15 cellular contexts compared by ENCODE assay signal in the genomic region with DNA sequence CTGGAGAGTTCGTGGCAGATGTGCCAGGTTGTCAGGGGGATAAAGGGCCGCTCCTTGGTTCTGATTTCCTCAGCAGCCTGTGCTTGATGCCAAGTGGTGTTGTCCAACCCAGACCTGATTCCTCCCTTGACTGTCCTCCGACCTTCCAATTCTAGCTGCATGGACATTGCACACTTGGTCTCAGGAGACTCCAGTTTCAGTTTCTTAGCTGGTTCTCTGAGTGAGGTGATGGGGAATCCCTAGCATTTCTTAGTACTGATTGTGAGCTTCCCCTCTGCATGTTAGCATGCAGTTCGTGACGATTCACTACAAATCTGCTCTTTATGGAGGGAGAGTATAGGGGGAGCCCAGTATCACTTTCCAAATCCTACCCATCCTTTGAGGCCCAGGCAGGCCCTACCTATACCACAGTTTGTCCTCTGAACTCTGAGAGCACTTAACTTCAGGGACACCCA. TPM values are rescaled to one million over a fixed set of nuclear protein-coding genes. Genes with fewer than 3 reads are reported as not detected.
DNase-seq lines count a peak whose midpoint lies in the region; ATAC-seq, FAIRE-seq and TF ChIP-seq lines count a peak whose summit lies in the region.
"Had no signal": no experiment of that assay in that cellular context is flagged by ENCODE, and none has a peak within 500 bp of the region (broad histone marks: within the 10 kb centered on the region; RNA-seq: fewer than 3 reads in every experiment).

No MANE protein-coding gene starts in this region.

- no peak for TF ChIP-seq CTCF in HepG2 (CRISPR knock-in tag; IDR thresholded peaks at IDR 0.05)

- POLR2A ChIA-PET in HepG2 (lab: Yijun Ruan, JAX) = no interaction called here

- no peak for TF ChIP-seq RAD21 in HepG2 (CRISPR knock-in tag; IDR thresholded peaks at IDR 0.05)

- intact Hi-C loops in activated naive CD4-positive, alpha-beta T cell treated with anti-CD3 and anti-CD28 coated beads for 36 hours (cut with micrococcal nuclease) = loop anchor here (1.0 kb wide), 2 partner anchors 12 to 26 kb away; a partner anchor contains a TSS
- intact Hi-C loops in HepG2 (cut with micrococcal nuclease; ENCODE audit: unreplicated experiment) = no loop called here

- no TSS peak for BruUV-seq in HepG2 (replicated peaks; lab: Mats Ljungman, UMichigan)

- WGBS in HepG2 (ENCODE audit: low lambda C conversion rate) = 22% methylated on average over 5 of the region's 5 CpGs

- no peak overlapping the region for H3K4me3 ChIP-seq in HepG2 (replicated peaks in 1 of 3; ENCODE audit: insufficient read depth in 1 of 3, low read depth in 2 of 3, low read length in 3 of 3)
- H3K4me3 ChIP-seq: gastroesophageal sphincter, tibial nerve had no signal

- peaks cover 21% of the 10 kb centered on the region for H3K9me3 Mint-ChIP-seq in activated naive CD4-positive, alpha-beta T cell treated with anti-CD3 and anti-CD28 coated beads for 36 hours
- peaks cover 33% of the 10 kb centered on the region for H3K9me3 Mint-ChIP-seq in T-helper 1 cell treated with Interleukin-12 subunit alpha and Interleukin-12 subunit beta and Interleukin-4 antibody, amounts not matched to agents 30 μg/mL and 1 μg/mL, for 36 hours
- peaks cover 26 to 34% of the 10 kb centered on the region in 2 donors for H3K9me3 Mint-ChIP-seq in stimulated activated naive CD8-positive, alpha-beta T cell treated with anti-CD3 and anti-CD28 coated beads, Interleukin-15, amount 100 ng/mL, for 72 hours

- in situ Hi-C loops in HepG2 (cut with HindIII; ENCODE audit: extremely low pct_ligation_motif_present, low pct_unique_long_range_greater_than_20kb) = no loop called here

- peak; percentile 67 for ATAC-seq in HG02798 (IDR thresholded peaks at IDR 0.05; ENCODE audit: poor library complexity, unreplicated experiment)
- ATAC-seq in stimulated activated naive CD8-positive, alpha-beta T cell treated with anti-CD3 and anti-CD28 coated beads, Interleukin-15, amount 100 ng/mL, for 72 hours = peak; percentile 91
- ATAC-seq in left lobe of liver = no peak
- no peak for ATAC-seq in HepG2
- no peak for ATAC-seq in HG02678 (IDR thresholded peaks at IDR 0.05; ENCODE audit: unreplicated experiment)
- ATAC-seq: gastroesophageal sphincter, left colon had no signal

- H4K20me1 ChIP-seq in HepG2 (ENCODE audit: insufficient read depth, low read length) = no peaks in the 10 kb centered on the region

- H3K4me1 Mint-ChIP-seq in activated naive CD4-positive, alpha-beta T cell treated with anti-CD3 and anti-CD28 coated beads for 36 hours (ENCODE audit: low read depth) = peaks cover 71% of the 10 kb centered on the region
- peaks cover 44% of the 10 kb centered on the region for H3K4me1 Mint-ChIP-seq in T-helper 1 cell treated with Interleukin-12 subunit alpha and Interleukin-12 subunit beta and Interleukin-4 antibody, amounts not matched to agents 30 μg/mL and 1 μg/mL, for 36 hours (ENCODE audit: low read depth)
- H3K4me1 Mint-ChIP-seq in stimulated activated naive CD8-positive, alpha-beta T cell treated with anti-CD3 and anti-CD28 coated beads, Interleukin-15, amount 100 ng/mL, for 72 hours = peaks cover 82% of the 10 kb centered on the region

- peak overlapping the region; percentile 62 for H3K27ac Mint-ChIP-seq in activated naive CD4-positive, alpha-beta T cell treated with anti-CD3 and anti-CD28 coated beads for 36 hours
- peak overlapping the region; percentile 79 for H3K27ac Mint-ChIP-seq in T-helper 1 cell treated with Interleukin-12 subunit alpha and Interleukin-12 subunit beta and Interleukin-4 antibody, amounts not matched to agents 30 μg/mL and 1 μg/mL, for 36 hours
- H3K27ac Mint-ChIP-seq in stimulated activated naive CD8-positive, alpha-beta T cell treated with anti-CD3 and anti-CD28 coated beads, Interleukin-15, amount 100 ng/mL, for 72 hours = peak overlapping the region; percentile 64 to 70

- peak overlapping the region; percentile 36 for H3K4me3 Mint-ChIP-seq in activated naive CD4-positive, alpha-beta T cell treated with anti-CD3 and anti-CD28 coated beads for 36 hours
- H3K4me3 Mint-ChIP-seq in T-helper 1 cell treated with Interleukin-12 subunit alpha and Interleukin-12 subunit beta and Interleukin-4 antibody, amounts not matched to agents 30 μg/mL and 1 μg/mL, for 36 hours = peak overlapping the region; percentile 43
- H3K4me3 Mint-ChIP-seq in stimulated activated naive CD8-positive, alpha-beta T cell treated with anti-CD3 and anti-CD28 coated beads, Interleukin-15, amount 100 ng/mL, for 72 hours = peak overlapping the region; percentile 53 to 70

- no peak overlapping the region for H3K27ac ChIP-seq in HepG2 (ENCODE audit: extremely low read length, insufficient read depth, low read length)
- H3K27ac ChIP-seq: gastroesophageal sphincter, tibial nerve had no signal

- CTCF ChIA-PET in activated naive CD4-positive, alpha-beta T cell treated with anti-CD3 and anti-CD28 coated beads for 36 hours (lab: Charles Lee) = interaction anchor here (0.7 to 3.6 kb wide), 11 partner anchors 9 to 134 kb away, joined by 3 to 31 read pairs (median 6); no protein-coding TSS in a partner anchor
- CTCF ChIA-PET in HepG2 (lab: Yijun Ruan, JAX; ENCODE audit: low intra/inter-chr PET ratio, low total read pairs) = no interaction called here

- H3K4me1 ChIP-seq in HepG2 (ENCODE audit: insufficient read depth, low read length) = peaks cover 8% of the 10 kb centered on the region
- H3K4me1 ChIP-seq: gastroesophageal sphincter had no signal

- H2AFZ ChIP-seq in HepG2 (ENCODE audit: low read length) = no peak overlapping the region

- no peak for TF ChIP-seq POLR2A in HepG2 (IDR thresholded peaks at IDR 0.05; ENCODE audit: insufficient read depth in 1 of 2, low read depth in 2 of 2, low read length in 2 of 2)

- no peak for TF ChIP-seq EP300 in HepG2 (IDR thresholded peaks at IDR 0.05; ENCODE audit: low read depth in 2 of 2, low read length in 2 of 2)
- TF ChIP-seq EP300 in HepG2 (CRISPR knock-in tag; IDR thresholded peaks at IDR 0.05; ENCODE audit: borderline replicate concordance) = no peak

- no peaks in the 10 kb centered on the region for H3K27me3 Mint-ChIP-seq in activated naive CD4-positive, alpha-beta T cell treated with anti-CD3 and anti-CD28 coated beads for 36 hours (ENCODE audit: low read depth)
- no peaks in the 10 kb centered on the region for H3K27me3 Mint-ChIP-seq in T-helper 1 cell treated with Interleukin-12 subunit alpha and Interleukin-12 subunit beta and Interleukin-4 antibody, amounts not matched to agents 30 μg/mL and 1 μg/mL, for 36 hours (ENCODE audit: low read depth)
- H3K27me3 Mint-ChIP-seq in stimulated activated naive CD8-positive, alpha-beta T cell treated with anti-CD3 and anti-CD28 coated beads, Interleukin-15, amount 100 ng/mL, for 72 hours = no peaks in the 10 kb centered on the region

- H3K9me3 ChIP-seq in HepG2 (ENCODE audit: low read length) = no peaks in the 10 kb centered on the region

- H3K4me2 ChIP-seq in HepG2 (ENCODE audit: low read depth, low read length) = no peak overlapping the region

- H3K9ac ChIP-seq in HepG2 (ENCODE audit: insufficient read depth, low read depth, low read length) = no peak overlapping the region

- no peak for FAIRE-seq in HepG2 (lab: Jason Lieb, UNC)

- DNase-seq in activated naive CD4-positive, alpha-beta T cell treated with anti-CD3 and anti-CD28 coated beads for 36 hours = peak; percentile 63
- no peak for DNase-seq in activated naive CD4-positive, alpha-beta T cell treated with anti-CD3 and anti-CD28 coated beads, Interleukin-2, amount 50 U/mL, for 16 hours
- peak; percentile 42 to 50 for DNase-seq in stimulated activated naive CD8-positive, alpha-beta T cell treated with anti-CD3 and anti-CD28 coated beads, Interleukin-15, amount 100 ng/mL, for 72 hours
- no peak for DNase-seq in left lobe of liver (ENCODE audit: low spot score)
- DNase-seq in HepG2 (ENCODE audit: low spot score) = no peak
- DNase-seq: activated gamma-delta T cell treated with Interleukin-2 at 50 U/mL for 16 hours; left colon; NCI-H1694 treated with DMSO at 0.1 percent for 48 hours; stimulated activated CD4-positive, alpha-beta T cell treated with anti-CD3 and anti-CD28 coated beads, Interleukin-4, amount 100 ng/mL, for 24 hours had no signal

- H3K36me3 ChIP-seq in HepG2 (replicated peaks in 1 of 2; ENCODE audit: control insufficient read depth in 1 of 2, insufficient read depth in 2 of 2, low read length in 2 of 2) = no peaks in the 10 kb centered on the region
- H3K36me3 ChIP-seq: gastroesophageal sphincter, tibial nerve had no signal

- H3K79me2 ChIP-seq in HepG2 (ENCODE audit: insufficient read depth, low read length) = no peaks in the 10 kb centered on the region

- peaks cover 8% of the 10 kb centered on the region for H3K36me3 Mint-ChIP-seq in activated naive CD4-positive, alpha-beta T cell treated with anti-CD3 and anti-CD28 coated beads for 36 hours (ENCODE audit: low read depth)
- H3K36me3 Mint-ChIP-seq in T-helper 1 cell treated with Interleukin-12 subunit alpha and Interleukin-12 subunit beta and Interleukin-4 antibody, amounts not matched to agents 30 μg/mL and 1 μg/mL, for 36 hours (ENCODE audit: low read depth) = peaks cover 28% of the 10 kb centered on the region

- peaks cover 0 to 16% of the 10 kb centered on the region in 2 experiments; a peak in 3 of 5 replicates for H3K27me3 ChIP-seq in HepG2 (ENCODE audit: control insufficient read depth in 1 of 2, insufficient read depth in 2 of 2, low read length in 2 of 2)
- H3K27me3 ChIP-seq: gastroesophageal sphincter, tibial nerve had no signal

RNA-seq across cellular contexts. Expression of a gene that starts 12.4 kb away (rescaled TPM):
- 100 to 1,000 TPM; 150 to 156 TPM for total RNA-seq in activated naive CD4-positive, alpha-beta T cell treated with anti-CD3 and anti-CD28 coated beads for 36 hours
- total RNA-seq in left lobe of liver = 0.75 TPM
- total RNA-seq in HepG2 (2016; rRNA removed; fragmentation: Illumina TruSeq; extraction: Trizol) = 0.04 TPM in 1 of 2 replicates, not detected in the other
- total RNA-seq in HepG2 (2016; cell fraction: cytosol; rRNA removed; fragmentation: Illumina TruSeq; extraction: Trizol; ENCODE audit: low read depth) = not detected in 2 replicates
- total RNA-seq in HepG2 (2016; cell fraction: insoluble cytoplasmic fraction; rRNA removed; fragmentation: Illumina TruSeq; extraction: Trizol) = 0.09 TPM in 1 of 2 replicates, not detected in the other
- not detected in 2 replicates for total RNA-seq in HepG2 (2016; cell fraction: membrane; rRNA removed; fragmentation: Illumina TruSeq; extraction: Trizol)
- total RNA-seq in HepG2 (2016; cell fraction: nucleus; rRNA removed; fragmentation: Illumina TruSeq; extraction: Trizol) = not detected in 2 replicates
- polyA plus RNA-seq in HepG2 (2011; rRNA removed) = 0.53 and 0.55 TPM in 2 replicates
- 0.59 and 0.70 TPM in 2 replicates for polyA plus RNA-seq in HepG2 (2011; cell fraction: cytosol; rRNA removed)
- polyA plus RNA-seq in HepG2 (2011; cell fraction: nucleus; rRNA removed) = 0.31 and 1.1 TPM in 2 replicates
- 1.1 and 1.5 TPM in 2 replicates for polyA plus RNA-seq in HepG2 (2012)
- polyA plus RNA-seq in HepG2 (2016; cell fraction: cytosol; fragmentation: Illumina TruSeq; extraction: Trizol; ENCODE audit: low read depth) = not detected in 2 replicates
- not detected in 2 replicates for polyA plus RNA-seq in HepG2 (2016; cell fraction: insoluble cytoplasmic fraction; fragmentation: Illumina TruSeq; extraction: Trizol; ENCODE audit: low read depth)
- not detected in 2 replicates for polyA plus RNA-seq in HepG2 (2016; cell fraction: membrane; fragmentation: Illumina TruSeq; extraction: Trizol; ENCODE audit: low read depth)
- not detected in 2 replicates for polyA plus RNA-seq in HepG2 (2016; cell fraction: nucleus; fragmentation: Illumina TruSeq; extraction: Trizol; ENCODE audit: insufficient read depth, low read depth)
- polyA minus RNA-seq in HepG2 (2011; rRNA and poly(A)+ RNA removed; ENCODE audit: low replicate concordance) = 1.4 and 3.5 TPM in 2 replicates
- polyA minus RNA-seq in HepG2 (2011; cell fraction: cytosol; rRNA and poly(A)+ RNA removed) = 0.40 TPM in 1 of 2 replicates, not detected in the other
- polyA minus RNA-seq in HepG2 (2011; cell fraction: nucleus; rRNA and poly(A)+ RNA removed) = 0.37 TPM in 1 of 2 replicates, not detected in the other
- total RNA-seq: osteocyte had no signal

Comparison
In these comparisons a context has a peak if more than half of its experiments do, and no peak if none do; other contexts are left out.
1. DNase-seq: peak in activated naive CD4-positive, alpha-beta T cell treated with anti-CD3 and anti-CD28 coated beads for 36 hours (single experiment) and stimulated activated naive CD8-positive, alpha-beta T cell treated with anti-CD3 and anti-CD28 coated beads, Interleukin-15, amount 100 ng/mL, for 72 hours (2 of 2); none in activated naive CD4-positive, alpha-beta T cell treated with anti-CD3 and anti-CD28 coated beads, Interleukin-2, amount 50 U/mL, for 16 hours (single experiment), left lobe of liver (single experiment) and HepG2 (single experiment).
2. ATAC-seq: peak in HG02798 (single experiment) and stimulated activated naive CD8-positive, alpha-beta T cell treated with anti-CD3 and anti-CD28 coated beads, Interleukin-15, amount 100 ng/mL, for 72 hours (single experiment); none in left lobe of liver (single experiment), HepG2 (single experiment) and HG02678 (single experiment).
3. RNA of a gene that starts 12.4 kb away (total RNA-seq): 150 to 156 TPM in activated naive CD4-positive, alpha-beta T cell treated with anti-CD3 and anti-CD28 coated beads for 36 hours; 0.75 TPM in left lobe of liver (single experiment) and 0.04 to 0.09 TPM in HepG2; every median in the first group is over 10 times any median in the second.
4. Peak in every context shown above with its lines, with median percentiles within 50 percentile points of each other: H3K27ac Mint-ChIP-seq and H3K4me3 Mint-ChIP-seq.